ENCODE assay signal across 12 cellular contexts in the genomic region with DNA sequence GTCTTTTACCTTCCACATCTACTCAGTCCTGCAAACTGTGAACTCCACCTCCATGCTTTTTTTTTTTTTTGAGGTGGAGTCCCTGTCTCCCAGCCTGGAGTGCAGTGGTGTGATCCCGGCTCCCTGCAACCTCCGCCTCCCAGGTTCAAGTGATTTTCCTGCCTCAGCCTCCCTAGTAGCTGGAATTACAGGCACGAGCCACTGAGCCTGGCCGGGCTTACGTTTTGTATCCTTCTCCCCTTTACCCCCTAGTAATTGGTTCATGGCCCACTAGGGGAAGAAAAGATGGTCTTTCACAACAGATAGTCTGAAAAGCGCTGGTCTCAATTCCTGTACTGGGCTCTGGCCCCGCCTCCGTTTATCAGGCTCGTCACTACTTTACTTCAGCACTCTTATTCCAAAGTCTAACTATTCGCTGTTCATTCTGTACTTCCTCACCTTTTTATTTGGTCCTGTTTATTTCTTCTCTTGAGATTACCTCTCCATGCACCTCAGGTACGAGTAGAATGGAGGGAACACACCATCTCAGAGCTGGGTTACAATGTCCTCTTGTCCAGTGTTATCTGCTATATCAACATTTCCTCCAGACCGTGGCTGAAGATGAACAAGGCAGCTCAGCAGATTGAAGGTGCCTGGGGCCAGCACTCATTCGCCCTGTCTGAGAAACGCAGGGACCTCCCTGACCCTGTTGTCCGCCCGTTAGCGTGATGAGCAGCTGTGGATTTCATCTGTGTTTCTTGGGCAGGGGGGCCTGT. TPM values are rescaled to one million over a fixed set of nuclear protein-coding genes. Genes with fewer than 3 reads are reported as not detected.
A peak's percentile ranks its signal among the peaks of the same experiment; 100 is the strongest.
DNase-seq lines count a peak whose midpoint lies in the region; ATAC-seq and TF ChIP-seq lines count a peak whose summit lies in the region.
"Had no signal": no experiment of that assay in that cellular context is flagged by ENCODE, and none has a peak within 500 bp of the region (broad histone marks: within the 10 kb centered on the region; RNA-seq: fewer than 3 reads in every experiment).

No MANE protein-coding gene starts in this region.

- no peak overlapping the region for H3K4me3 ChIP-seq in SJSA1
- H3K4me3 ChIP-seq in gastrocnemius medialis, result no peak overlapping the region
- H3K4me3 ChIP-seq in CD8-positive, alpha-beta T cell (ENCODE audit: low read depth, low read length), result no peak overlapping the region
- H3K4me3 ChIP-seq: GM23248 had no signal

- H3K4me1 Mint-ChIP-seq in CD8-positive, alpha-beta T cell (ENCODE audit: low read depth), result peaks cover 75% of the 10 kb centered on the region

- H3K27ac Mint-ChIP-seq in CD8-positive, alpha-beta T cell, result no peak overlapping the region

- no peaks in the 10 kb centered on the region for H3K9me3 ChIP-seq in SJSA1 (replicated peaks)
- no peaks in the 10 kb centered on the region for H3K9me3 ChIP-seq in gastrocnemius medialis
- H3K9me3 ChIP-seq in CD8-positive, alpha-beta T cell (ENCODE audit: low read length), result no peaks in the 10 kb centered on the region

- H3K4me1 ChIP-seq in SJSA1 (replicated peaks), result peaks cover 44% of the 10 kb centered on the region
- peaks cover 71 to 91% of the 10 kb centered on the region in 2 donors for H3K4me1 ChIP-seq in gastrocnemius medialis
- peaks cover 46% of the 10 kb centered on the region for H3K4me1 ChIP-seq in CD8-positive, alpha-beta T cell (ENCODE audit: insufficient read depth, low read length)

- no peak overlapping the region for H3K4me3 Mint-ChIP-seq in CD8-positive, alpha-beta T cell

- peaks cover 36% of the 10 kb centered on the region for H3K36me3 Mint-ChIP-seq in CD8-positive, alpha-beta T cell

- peak overlapping the region; percentile 35; the same call in 1 of the 2 replicates for H3K27ac ChIP-seq in SJSA1
- H3K27ac ChIP-seq in gastrocnemius medialis, result peak overlapping the region; percentile 77 to 91 (median 80)
- H3K27ac ChIP-seq in CD8-positive, alpha-beta T cell (ENCODE audit: low read depth, low read length), result no peak overlapping the region
- H3K27ac ChIP-seq: WERI-Rb-1 had no signal

- DNase-seq in ELF-1 (ENCODE audit: low read depth, low spot score) (peak; percentile 12), SJSA1 (ENCODE audit: low read depth in 1 of 2, low spot score in 2 of 2) (no peak), left colon (peak; percentile 63 to 80), gastrocnemius medialis (no peak), putamen (ENCODE audit: low spot score) (no peak)
- DNase-seq in CD8-positive, alpha-beta T cell, result no peak
- DNase-seq in activated CD4-positive, alpha-beta T cell treated with anti-CD3 and anti-CD28 coated beads, Interleukin-2, amount 50 U/mL, for 1 hour, result no peak
- DNase-seq: GM23248, hippocampal formation, NCI-H1092, WERI-Rb-1 had no signal

- POLR2A ChIA-PET in CD8-positive, alpha-beta T cell (lab: Charles Lee), result no interaction called here

- ATAC-seq in left colon (peak; percentile 87), gastrocnemius medialis (no peak), GM18517 (IDR thresholded peaks at IDR 0.05; ENCODE audit: unreplicated experiment) (no peak)
- ATAC-seq in CD8-positive, alpha-beta T cell, result no peak

- CTCF ChIA-PET in CD8-positive, alpha-beta T cell (lab: Charles Lee), result interaction anchor here (1.0 kb wide), 1 partner anchor 66 kb away, joined by 3 read pairs; no protein-coding TSS in a partner anchor

- no peaks in the 10 kb centered on the region for H3K27me3 Mint-ChIP-seq in CD8-positive, alpha-beta T cell (ENCODE audit: low read depth)

- peaks cover 8% of the 10 kb centered on the region; the same call in 1 of the 2 replicates for H3K36me3 ChIP-seq in SJSA1
- H3K36me3 ChIP-seq in gastrocnemius medialis, result no peaks in the 10 kb centered on the region
- no peaks in the 10 kb centered on the region for H3K36me3 ChIP-seq in CD8-positive, alpha-beta T cell (ENCODE audit: insufficient read depth, low read length)
- H3K36me3 ChIP-seq: WERI-Rb-1 had no signal

- intact Hi-C loops in left colon (cut with DNase I, micrococcal nuclease) (no loop called here), gastrocnemius medialis (cut with DNase I; ENCODE audit: low total_unique reads) (no loop called here)
- intact Hi-C loops in CD8-positive, alpha-beta T cell (cut with DNase I, micrococcal nuclease), result no loop called here

- no peaks in the 10 kb centered on the region for H3K27me3 ChIP-seq in SJSA1 (replicated peaks)
- no peaks in the 10 kb centered on the region for H3K27me3 ChIP-seq in gastrocnemius medialis
- no peaks in the 10 kb centered on the region for H3K27me3 ChIP-seq in CD8-positive, alpha-beta T cell (ENCODE audit: insufficient read depth, low read length)

- no peaks in the 10 kb centered on the region for H3K9me3 Mint-ChIP-seq in CD8-positive, alpha-beta T cell

- no peak for TF ChIP-seq POLR2A in gastrocnemius medialis (IDR thresholded peaks at IDR 0.05)

- in situ Hi-C loops in gastrocnemius medialis (cut with MboI; ENCODE audit: low sequenced_read_pairs in 4 of 4), result no loop called here

- TF ChIP-seq CTCF in gastrocnemius medialis (IDR thresholded peaks at IDR 0.05 in 4 of 5, conservative IDR thresholded peaks at IDR 0.05 in 1 of 5), result no peak
- TF ChIP-seq CTCF in CD8-positive, alpha-beta T cell (IDR thresholded peaks at IDR 0.05), result no peak

RNA-seq across cellular contexts. Expression of gene CNST, which starts 16.2 kb away (rescaled TPM):
- 19.0 and 21.1 TPM in 2 replicates for total RNA-seq in SJSA1 (2014; rRNA removed; shearing (Covaris generic))
- total RNA-seq in left colon (10 to 100 TPM; 40.2 to 45.0 TPM), gastrocnemius medialis (100 to 1,000 TPM in 1 of 4 donors, 10 to 100 TPM in 3; 62.7 to 105 (median 81.5) TPM)
- total RNA-seq in CD8-positive, alpha-beta T cell, result 10 to 100 TPM; 64.1 to 64.4 TPM

RNA-seq across cellular contexts. Expression of gene TFB2M, which starts 16.4 kb away (rescaled TPM):
- 21.1 and 31.6 TPM in 2 replicates for total RNA-seq in SJSA1 (2014; rRNA removed; shearing (Covaris generic))
- total RNA-seq in left colon (10 to 100 TPM; 10.2 to 12.3 TPM), gastrocnemius medialis (10 to 100 TPM; 18.9 to 33.1 (median 21.2) TPM)
- total RNA-seq in CD8-positive, alpha-beta T cell, result 10 to 100 TPM; 15.8 to 16.4 TPM

Comparison
In these comparisons a context has a peak if more than half of its experiments do, and no peak if none do; other contexts are left out.
1. DNase-seq: peak in ELF-1 (single experiment) and left colon (2 of 2); none in SJSA1 (0 of 2), gastrocnemius medialis (0 of 2), putamen (single experiment), CD8-positive, alpha-beta T cell (0 of 7) and activated CD4-positive, alpha-beta T cell treated with anti-CD3 and anti-CD28 coated beads, Interleukin-2, amount 50 U/mL, for 1 hour (single experiment).